In the genomic region with DNA sequence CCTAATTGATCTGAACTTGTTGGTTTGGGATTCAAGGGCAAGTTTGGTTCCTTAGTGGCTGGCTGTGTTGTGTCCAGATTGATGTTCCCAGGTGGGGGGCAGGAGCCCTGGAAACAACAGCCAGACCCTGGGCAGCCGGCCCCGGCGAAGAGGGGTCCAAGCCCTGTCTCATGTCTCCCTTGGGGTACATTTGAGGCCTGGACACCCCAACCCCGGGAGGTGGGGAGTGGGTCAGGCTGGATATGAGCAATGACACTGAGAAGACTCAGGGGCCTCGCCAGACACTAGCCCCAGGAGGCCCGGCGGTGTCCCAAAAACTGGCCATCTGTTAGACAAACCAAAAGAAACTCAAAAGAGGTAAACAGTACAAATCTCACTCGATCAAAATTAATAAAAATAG, we compare ENCODE assay signal across 26 cellular contexts.
"Had no signal": no experiment of that assay in that cellular context is flagged by ENCODE, and none has a peak within 500 bp of the region (broad histone marks: within the 10 kb centered on the region; RNA-seq: fewer than 3 reads in every experiment).

No MANE protein-coding gene starts in this region.

- H3K27ac Mint-ChIP-seq: activated CD4-positive, alpha-beta T cell treated with anti-CD3 and anti-CD28 coated beads for 36 hours; activated naive CD4-positive, alpha-beta T cell treated with anti-CD3 and anti-CD28 coated beads for 36 hours; activated naive CD8-positive, alpha-beta T cell treated with anti-CD3 and anti-CD28 coated beads, Interleukin-2, amount 50 U/mL, for 24 hours; activated T-helper 2 cell treated with anti-CD3 and anti-CD28 coated beads, Interferon-gamma antibody, Interleukin-2, Interleukin-4, amounts not matched to agents 10 μg/mL and 5 μg/mL and 100 μg/mL, durations not matched to agents 14 hours and 24 hours and 36 hours; dendritic cell treated with granulocyte-macrophage colony-stimulating factor and Interleukin-4, amounts not matched to agents 40 ng/mL and 50 ng/mL, for 4 days; memory B cell; naive thymus-derived CD4-positive, alpha-beta T cell; stimulated activated naive B cell treated with anti-CD40 and anti-IgM and Interleukin-4, amounts not matched to agents 10 μg/mL and 1 μg/mL and 100 μg/mL, for 72 hours; WTC11 had no signal

- H3K9me3 ChIP-seq: body of pancreas, ovary, vagina had no signal

- ATAC-seq: activated CD4-positive, alpha-beta T cell treated with anti-CD3 and anti-CD28 coated beads for 36 hours; activated naive CD8-positive, alpha-beta T cell treated with anti-CD3 and anti-CD28 coated beads, Interleukin-2, amount 50 U/mL, for 24 hours; activated T-cell treated with anti-CD3 and anti-CD28 coated beads, Interleukin-2, amount 50 U/mL, for 4 hours; body of pancreas; left lobe of liver; naive thymus-derived CD4-positive, alpha-beta T cell; sciatic nerve; stimulated activated naive B cell treated with anti-CD40 and anti-IgM and Interleukin-4, amounts not matched to agents 10 μg/mL and 1 μg/mL and 100 μg/mL, for 72 hours had no signal

- DNase-seq: activated CD4-positive, alpha-beta T cell treated with anti-CD3 and anti-CD28 coated beads for 36 hours; activated CD4-positive, alpha-beta T cell treated with anti-CD3 and anti-CD28 coated beads, Interleukin-2, amount 50 U/mL, for 48 hours; activated CD8-positive, alpha-beta memory T cell treated with anti-CD3 and anti-CD28 coated beads, Interleukin-2, amount 50 U/mL, for 48 hours; activated naive CD4-positive, alpha-beta T cell treated with anti-CD3 and anti-CD28 coated beads for 36 hours; activated naive CD8-positive, alpha-beta T cell treated with anti-CD3 and anti-CD28 coated beads, Interleukin-2, amount 50 U/mL, for 24 hours; activated T-cell treated with anti-CD3 and anti-CD28 coated beads, Interleukin-2, amount 50 U/mL, for 4 hours; effector CD4-positive, alpha-beta T cell; naive thymus-derived CD4-positive, alpha-beta T cell; ovary; small intestine; stimulated activated CD4-positive, alpha-beta T cell treated with anti-CD3 and anti-CD28 coated beads, Interleukin-15, amount 100 ng/mL, for 24 hours; stimulated activated CD8-positive, alpha-beta memory T cell treated with anti-CD3 and anti-CD28 coated beads, Interleukin-4, amount 100 ng/mL, for 48 hours; stimulated activated naive B cell treated with anti-CD40 and anti-IgM and Interleukin-4, amounts not matched to agents 10 μg/mL and 1 μg/mL and 100 μg/mL, for 72 hours; T-helper 9 cell; trophoblast cell had no signal

- FAIRE-seq: endometrium, keratinocyte, small intestine had no signal

- H3K36me3 ChIP-seq: cardiac muscle cell, ovary, vagina had no signal

- H3K9me3 Mint-ChIP-seq: activated naive CD4-positive, alpha-beta T cell treated with anti-CD3 and anti-CD28 coated beads for 36 hours; activated naive CD8-positive, alpha-beta T cell treated with anti-CD3 and anti-CD28 coated beads, Interleukin-2, amount 50 U/mL, for 24 hours; activated T-cell treated with anti-CD3 and anti-CD28 coated beads, Interleukin-2, amount 50 U/mL, for 4 hours; activated T-helper 2 cell treated with anti-CD3 and anti-CD28 coated beads, Interferon-gamma antibody, Interleukin-2, Interleukin-4, amounts not matched to agents 10 μg/mL and 5 μg/mL and 100 μg/mL, durations not matched to agents 14 hours and 24 hours and 36 hours; dendritic cell treated with granulocyte-macrophage colony-stimulating factor and Interleukin-4, amounts not matched to agents 40 ng/mL and 50 ng/mL, for 4 days; memory B cell; naive thymus-derived CD4-positive, alpha-beta T cell; stimulated activated naive B cell treated with anti-CD40 and anti-IgM and Interleukin-4, amounts not matched to agents 10 μg/mL and 1 μg/mL and 100 μg/mL, for 72 hours; WTC11 had no signal

- H3K27ac ChIP-seq: body of pancreas, cardiac muscle cell, ovary, vagina had no signal

- H3K36me3 Mint-ChIP-seq: memory B cell; naive thymus-derived CD4-positive, alpha-beta T cell; stimulated activated naive B cell treated with anti-CD40 and anti-IgM and Interleukin-4, amounts not matched to agents 10 μg/mL and 1 μg/mL and 100 μg/mL, for 72 hours; WTC11 had no signal

- H3K4me3 ChIP-seq: body of pancreas, cardiac muscle cell, ovary, vagina had no signal

- H3K4me1 Mint-ChIP-seq: activated CD4-positive, alpha-beta T cell treated with anti-CD3 and anti-CD28 coated beads for 36 hours; activated naive CD8-positive, alpha-beta T cell treated with anti-CD3 and anti-CD28 coated beads, Interleukin-2, amount 50 U/mL, for 24 hours; memory B cell; naive thymus-derived CD4-positive, alpha-beta T cell; stimulated activated naive B cell treated with anti-CD40 and anti-IgM and Interleukin-4, amounts not matched to agents 10 μg/mL and 1 μg/mL and 100 μg/mL, for 72 hours; WTC11 had no signal

- H3K4me1 ChIP-seq: body of pancreas, vagina had no signal

- H3K4me3 Mint-ChIP-seq: activated CD4-positive, alpha-beta T cell treated with anti-CD3 and anti-CD28 coated beads for 36 hours; activated naive CD4-positive, alpha-beta T cell treated with anti-CD3 and anti-CD28 coated beads for 36 hours; activated naive CD8-positive, alpha-beta T cell treated with anti-CD3 and anti-CD28 coated beads, Interleukin-2, amount 50 U/mL, for 24 hours; activated T-cell treated with anti-CD3 and anti-CD28 coated beads, Interleukin-2, amount 50 U/mL, for 4 hours; dendritic cell treated with granulocyte-macrophage colony-stimulating factor and Interleukin-4, amounts not matched to agents 40 ng/mL and 50 ng/mL, for 4 days; memory B cell; naive thymus-derived CD4-positive, alpha-beta T cell; stimulated activated naive B cell treated with anti-CD40 and anti-IgM and Interleukin-4, amounts not matched to agents 10 μg/mL and 1 μg/mL and 100 μg/mL, for 72 hours; WTC11 had no signal

- H3K27me3 ChIP-seq: body of pancreas, ovary, vagina had no signal
